Comparison of ENCODE assay signal across 22 cellular contexts in genomic region chr6:106002005-106002404, GRCh38.
"Had no signal": no experiment of that assay in that cellular context is flagged by ENCODE, and none has a peak within 500 bp of the region (broad histone marks: within the 10 kb centered on the region; RNA-seq: fewer than 3 reads in every experiment).

No MANE protein-coding gene starts in this region.

- H2AFZ ChIP-seq: neural progenitor cell had no signal

- H3K27ac Mint-ChIP-seq: dendritic cell treated with granulocyte-macrophage colony-stimulating factor and Interleukin-4, amounts not matched to agents 40 ng/mL and 50 ng/mL, for 4 days; immature natural killer cell; memory B cell; natural killer cell treated with Interleukin-12 subunit alpha and Interleukin-12 subunit beta and Interleukin-15 and Interleukin-18, amount 100 ng/mL, for 72 hours; neural progenitor cell had no signal

- ATAC-seq: heart left ventricle; left cardiac atrium; lower lobe of right lung; natural killer cell treated with Interleukin-12 subunit alpha and Interleukin-12 subunit beta and Interleukin-15 and Interleukin-18, amount 100 ng/mL, for 72 hours had no signal

- H3K4me1 ChIP-seq: heart left ventricle, left ventricle myocardium inferior, right atrium auricular region, sigmoid colon, transverse colon had no signal

- H3K4me3 Mint-ChIP-seq: dendritic cell treated with granulocyte-macrophage colony-stimulating factor and Interleukin-4, amounts not matched to agents 40 ng/mL and 50 ng/mL, for 4 days; immature natural killer cell; memory B cell; natural killer cell treated with Interleukin-12 subunit alpha and Interleukin-12 subunit beta and Interleukin-15 and Interleukin-18, amount 100 ng/mL, for 72 hours; neural progenitor cell had no signal

- H3K27me3 ChIP-seq: ovary, right atrium auricular region had no signal

- H3K4me1 Mint-ChIP-seq: immature natural killer cell, memory B cell had no signal

- H3K36me3 ChIP-seq: heart left ventricle, left ventricle myocardium inferior, lower lobe of right lung, neural progenitor cell, ovary, right atrium auricular region, sigmoid colon, stomach, thoracic aorta, transverse colon had no signal

- H3K27ac ChIP-seq: heart left ventricle, left ventricle myocardium inferior, lower lobe of right lung, neural progenitor cell, ovary, right atrium auricular region, sigmoid colon, skin epidermis, stomach, thoracic aorta, transverse colon had no signal

- H3K9me3 Mint-ChIP-seq: dendritic cell treated with granulocyte-macrophage colony-stimulating factor and Interleukin-4, amounts not matched to agents 40 ng/mL and 50 ng/mL, for 4 days; immature natural killer cell; memory B cell; natural killer cell treated with Interleukin-12 subunit alpha and Interleukin-12 subunit beta and Interleukin-15 and Interleukin-18, amount 100 ng/mL, for 72 hours; neural progenitor cell had no signal

- DNase-seq: heart left ventricle; hippocampal formation; immature natural killer cell; left cardiac atrium; left ventricle myocardium inferior; lower lobe of right lung; midbrain; nucleus accumbens; ovary; sigmoid colon; stimulated activated CD4-positive, alpha-beta T cell treated with anti-CD3 and anti-CD28 coated beads, Interleukin-12 subunit alpha, Interleukin-12 subunit beta, amount 100 ng/mL, for 4 hours; stimulated activated naive CD4-positive, alpha-beta T cell; stomach; substantia nigra; transverse colon had no signal

- H3K9ac ChIP-seq: neural progenitor cell had no signal

- H3K4me2 ChIP-seq: neural progenitor cell had no signal

- H3K36me3 Mint-ChIP-seq: immature natural killer cell; memory B cell; natural killer cell treated with Interleukin-12 subunit alpha and Interleukin-12 subunit beta and Interleukin-15 and Interleukin-18, amount 100 ng/mL, for 72 hours; neural progenitor cell had no signal

- H3K4me3 ChIP-seq: heart left ventricle, left ventricle myocardium inferior, lower lobe of right lung, neural progenitor cell, ovary, right atrium auricular region, sigmoid colon, skin epidermis, stomach, thoracic aorta, transverse colon had no signal

- H3K9me3 ChIP-seq: heart left ventricle, left ventricle myocardium inferior, lower lobe of right lung, ovary, right atrium auricular region, sigmoid colon, stomach, thoracic aorta, transverse colon had no signal
